ENCODE assay signal across 8 cellular contexts in the genomic region with DNA sequence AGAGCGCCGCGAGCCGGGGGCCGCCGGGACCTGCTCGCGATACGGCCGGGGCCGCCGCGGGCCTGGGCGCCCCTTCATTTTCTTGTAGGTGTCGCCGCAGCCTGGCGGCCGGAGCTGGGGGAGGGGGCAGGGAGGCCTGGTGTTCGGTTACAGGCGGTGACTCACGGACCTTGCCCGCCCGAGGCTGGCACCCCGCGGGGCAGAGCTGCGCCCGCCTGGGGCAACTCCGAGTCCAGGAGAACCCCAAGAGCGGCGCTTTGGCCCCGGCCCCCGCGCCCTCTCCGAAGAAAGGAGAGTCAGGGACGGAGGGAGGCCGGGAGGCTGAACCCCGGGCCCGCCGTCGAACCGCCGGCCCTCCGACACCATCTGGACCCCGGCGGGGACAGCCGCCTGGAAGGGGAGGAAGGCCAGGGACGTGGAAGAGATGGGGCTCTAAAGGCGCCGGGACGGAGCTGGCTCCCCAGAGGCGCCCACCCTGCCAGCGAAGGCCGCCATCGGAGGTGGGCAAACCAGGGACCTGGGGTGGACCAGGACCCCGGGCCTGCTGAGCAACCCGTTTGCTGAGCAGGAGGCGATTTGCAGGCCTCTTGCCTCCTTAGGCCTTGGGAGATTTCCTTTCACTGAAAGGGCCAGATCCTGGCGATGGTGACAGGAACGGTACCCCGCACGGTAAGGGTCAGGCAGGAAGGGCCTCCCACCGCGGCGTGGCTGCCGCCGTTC. TPM values are rescaled to one million over a fixed set of nuclear protein-coding genes. Genes with fewer than 3 reads are reported as not detected.
DNase-seq lines count a peak whose midpoint lies in the region; ATAC-seq, FAIRE-seq and TF ChIP-seq lines count a peak whose summit lies in the region.

No MANE protein-coding gene starts in this region.

- H3K27ac ChIP-seq in astrocyte (ENCODE audit: low read depth, low read length), result peak overlapping the region; percentile 93
- H3K27ac ChIP-seq in prostate gland, result peak overlapping the region; percentile 89 to 92

- H3K9ac ChIP-seq in astrocyte (ENCODE audit: low read length), result peak overlapping the region; percentile 95

- no peak for FAIRE-seq in astrocyte (lab: Jason Lieb, UNC)

- no peaks in the 10 kb centered on the region for H3K36me3 ChIP-seq in astrocyte (ENCODE audit: insufficient read depth, low read length)
- H3K36me3 ChIP-seq in prostate gland, result no peaks in the 10 kb centered on the region

- peak overlapping the region; percentile 90 for H3K4me2 ChIP-seq in astrocyte (ENCODE audit: low read length)

- H3K4me3 Mint-ChIP-seq in activated CD4-positive, alpha-beta T cell treated with anti-CD3 and anti-CD28 coated beads, Interleukin-2, amount 10 ng/mL, durations not matched to agents 24 days and 14 days, result no peak overlapping the region
- no peak overlapping the region for H3K4me3 Mint-ChIP-seq in activated CD4-positive, alpha-beta T cell treated with anti-CD3 and anti-CD28 coated beads, Interleukin-2, amount 10 ng/mL, durations not matched to agents 7 days and 5 days
- peak overlapping the region; percentile 91 for H3K4me3 Mint-ChIP-seq in astrocyte (ENCODE audit: unreplicated experiment)
- no peak overlapping the region for H3K4me3 Mint-ChIP-seq in activated T-helper 2 cell treated with anti-CD3 and anti-CD28 coated beads, Interferon-gamma antibody, Interleukin-2, Interleukin-4, amounts not matched to agents 10 μg/mL and 5 μg/mL and 100 μg/mL, durations not matched to agents 14 hours and 24 hours and 36 hours (ENCODE audit: low read depth)

- no peak for TF ChIP-seq CTCF in astrocyte (IDR thresholded peaks at IDR 0.05; ENCODE audit: insufficient read depth, low read depth, low read length)
- peak in 1 of 4 experiments; percentile 31 for TF ChIP-seq CTCF in prostate gland (IDR thresholded peaks at IDR 0.05)

- no peak for ATAC-seq in GM19452 (IDR thresholded peaks at IDR 0.05; ENCODE audit: unreplicated experiment)

- peak; percentile 57 for DNase-seq in activated CD4-positive, alpha-beta T cell treated with anti-CD3 and anti-CD28 coated beads, Interleukin-2, amount 10 ng/mL, durations not matched to agents 24 days and 14 days
- DNase-seq in activated CD4-positive, alpha-beta T cell treated with anti-CD3 and anti-CD28 coated beads, Interleukin-2, amount 10 ng/mL, durations not matched to agents 7 days and 5 days, result no peak
- peak; percentile 74 for DNase-seq in NCI-H226
- peak; percentile 64 for DNase-seq in astrocyte (ENCODE audit: low read depth)
- peak; percentile 45 to 77 for DNase-seq in hippocampal formation (lab: John Stamatoyannopoulos, UW)
- DNase-seq in prostate gland (ENCODE audit: low spot score), result peak; percentile 75
- no peak for DNase-seq in activated T-helper 2 cell treated with anti-CD3 and anti-CD28 coated beads, Interferon-gamma antibody, Interleukin-2, Interleukin-4, amounts not matched to agents 10 μg/mL and 5 μg/mL and 100 μg/mL, durations not matched to agents 14 hours and 24 hours and 36 hours (ENCODE audit: low spot score)

- intact Hi-C loops in activated CD4-positive, alpha-beta T cell treated with anti-CD3 and anti-CD28 coated beads, Interleukin-2, amount 10 ng/mL, durations not matched to agents 24 days and 14 days (cut with micrococcal nuclease), result no loop called here
- intact Hi-C loops in prostate gland (cut with DNase I), result loop anchor here (5.0 to 10.0 kb wide), 3 partner anchors 295 to 717 kb away; no protein-coding TSS in a partner anchor
- intact Hi-C loops in activated T-helper 2 cell treated with anti-CD3 and anti-CD28 coated beads, Interferon-gamma antibody, Interleukin-2, Interleukin-4, amounts not matched to agents 10 μg/mL and 5 μg/mL and 100 μg/mL, durations not matched to agents 14 hours and 24 hours and 36 hours (cut with micrococcal nuclease), result loop anchor here (5.0 to 10.0 kb wide), 3 partner anchors 83 to 448 kb away; no protein-coding TSS in a partner anchor

- POLR2A ChIA-PET in activated CD4-positive, alpha-beta T cell treated with anti-CD3 and anti-CD28 coated beads, Interleukin-2, amount 10 ng/mL, durations not matched to agents 7 days and 5 days (lab: Charles Lee), result no interaction called here

- H3K79me2 ChIP-seq in astrocyte (ENCODE audit: insufficient read depth, low read length), result peaks cover 78% of the 10 kb centered on the region

- H3K4me1 Mint-ChIP-seq in activated CD4-positive, alpha-beta T cell treated with anti-CD3 and anti-CD28 coated beads, Interleukin-2, amount 10 ng/mL, durations not matched to agents 24 days and 14 days, result peaks cover 5% of the 10 kb centered on the region
- peaks cover 3% of the 10 kb centered on the region for H3K4me1 Mint-ChIP-seq in activated CD4-positive, alpha-beta T cell treated with anti-CD3 and anti-CD28 coated beads, Interleukin-2, amount 10 ng/mL, durations not matched to agents 7 days and 5 days
- H3K4me1 Mint-ChIP-seq in astrocyte (ENCODE audit: low read depth, unreplicated experiment), result peaks cover 40% of the 10 kb centered on the region
- peaks cover 3% of the 10 kb centered on the region for H3K4me1 Mint-ChIP-seq in activated T-helper 2 cell treated with anti-CD3 and anti-CD28 coated beads, Interferon-gamma antibody, Interleukin-2, Interleukin-4, amounts not matched to agents 10 μg/mL and 5 μg/mL and 100 μg/mL, durations not matched to agents 14 hours and 24 hours and 36 hours (ENCODE audit: low read depth)

- H3K27me3 Mint-ChIP-seq in activated CD4-positive, alpha-beta T cell treated with anti-CD3 and anti-CD28 coated beads, Interleukin-2, amount 10 ng/mL, durations not matched to agents 24 days and 14 days, result peaks cover 63% of the 10 kb centered on the region
- H3K27me3 Mint-ChIP-seq in activated CD4-positive, alpha-beta T cell treated with anti-CD3 and anti-CD28 coated beads, Interleukin-2, amount 10 ng/mL, durations not matched to agents 7 days and 5 days, result peaks cover 60% of the 10 kb centered on the region
- no peaks in the 10 kb centered on the region for H3K27me3 Mint-ChIP-seq in astrocyte (ENCODE audit: low read depth, unreplicated experiment)
- H3K27me3 Mint-ChIP-seq in activated T-helper 2 cell treated with anti-CD3 and anti-CD28 coated beads, Interferon-gamma antibody, Interleukin-2, Interleukin-4, amounts not matched to agents 10 μg/mL and 5 μg/mL and 100 μg/mL, durations not matched to agents 14 hours and 24 hours and 36 hours (ENCODE audit: low read depth), result peaks cover 63% of the 10 kb centered on the region

- H3K27ac Mint-ChIP-seq in activated CD4-positive, alpha-beta T cell treated with anti-CD3 and anti-CD28 coated beads, Interleukin-2, amount 10 ng/mL, durations not matched to agents 24 days and 14 days, result no peak overlapping the region
- no peak overlapping the region for H3K27ac Mint-ChIP-seq in activated CD4-positive, alpha-beta T cell treated with anti-CD3 and anti-CD28 coated beads, Interleukin-2, amount 10 ng/mL, durations not matched to agents 7 days and 5 days
- peak overlapping the region; percentile 92 for H3K27ac Mint-ChIP-seq in astrocyte (ENCODE audit: unreplicated experiment)
- H3K27ac Mint-ChIP-seq in activated T-helper 2 cell treated with anti-CD3 and anti-CD28 coated beads, Interferon-gamma antibody, Interleukin-2, Interleukin-4, amounts not matched to agents 10 μg/mL and 5 μg/mL and 100 μg/mL, durations not matched to agents 14 hours and 24 hours and 36 hours, result no peak overlapping the region

- H3K4me1 ChIP-seq in astrocyte (ENCODE audit: insufficient read depth, low read length) (peaks cover 44% of the 10 kb centered on the region), prostate gland (replicated peaks) (no peaks in the 10 kb centered on the region)

- no peaks in the 10 kb centered on the region for H3K27me3 ChIP-seq in astrocyte (ENCODE audit: insufficient read depth, low read length)
- H3K27me3 ChIP-seq in prostate gland (replicated peaks; ENCODE audit: insufficient read depth), result no peaks in the 10 kb centered on the region

- peaks cover 25% of the 10 kb centered on the region for H4K20me1 ChIP-seq in astrocyte (ENCODE audit: insufficient read depth, low read length)

- CTCF ChIA-PET in activated CD4-positive, alpha-beta T cell treated with anti-CD3 and anti-CD28 coated beads, Interleukin-2, amount 10 ng/mL, durations not matched to agents 7 days and 5 days (lab: Charles Lee), result interaction anchor here (0.6 to 0.9 kb wide), 2 partner anchors 9 to 171 kb away, joined by 3 to 4 read pairs; no protein-coding TSS in a partner anchor

- H3K36me3 Mint-ChIP-seq in activated CD4-positive, alpha-beta T cell treated with anti-CD3 and anti-CD28 coated beads, Interleukin-2, amount 10 ng/mL, durations not matched to agents 24 days and 14 days (ENCODE audit: low read depth), result no peaks in the 10 kb centered on the region
- H3K36me3 Mint-ChIP-seq in activated CD4-positive, alpha-beta T cell treated with anti-CD3 and anti-CD28 coated beads, Interleukin-2, amount 10 ng/mL, durations not matched to agents 7 days and 5 days (ENCODE audit: low read depth), result no peaks in the 10 kb centered on the region
- H3K36me3 Mint-ChIP-seq in astrocyte (ENCODE audit: low read depth, unreplicated experiment), result peaks cover 4% of the 10 kb centered on the region
- no peaks in the 10 kb centered on the region for H3K36me3 Mint-ChIP-seq in activated T-helper 2 cell treated with anti-CD3 and anti-CD28 coated beads, Interferon-gamma antibody, Interleukin-2, Interleukin-4, amounts not matched to agents 10 μg/mL and 5 μg/mL and 100 μg/mL, durations not matched to agents 14 hours and 24 hours and 36 hours (ENCODE audit: low read depth)

- TF ChIP-seq POLR2A in prostate gland (IDR thresholded peaks at IDR 0.05), result peak; percentile 32

- H3K9me3 ChIP-seq in astrocyte (ENCODE audit: insufficient read depth, low read depth, low read length) (no peaks in the 10 kb centered on the region), prostate gland (no peaks in the 10 kb centered on the region)

- peak overlapping the region; percentile 38 for H2AFZ ChIP-seq in astrocyte (ENCODE audit: low read depth, low read length)

- H3K4me3 ChIP-seq in astrocyte (ENCODE audit: insufficient read depth, low read depth, low read length) (peak overlapping the region; percentile 67), prostate gland (peak overlapping the region; percentile 63 to 76)

- H3K9me3 Mint-ChIP-seq in activated CD4-positive, alpha-beta T cell treated with anti-CD3 and anti-CD28 coated beads, Interleukin-2, amount 10 ng/mL, durations not matched to agents 24 days and 14 days, result no peaks in the 10 kb centered on the region
- H3K9me3 Mint-ChIP-seq in activated CD4-positive, alpha-beta T cell treated with anti-CD3 and anti-CD28 coated beads, Interleukin-2, amount 10 ng/mL, durations not matched to agents 7 days and 5 days, result no peaks in the 10 kb centered on the region
- no peaks in the 10 kb centered on the region for H3K9me3 Mint-ChIP-seq in astrocyte (ENCODE audit: unreplicated experiment)
- no peaks in the 10 kb centered on the region for H3K9me3 Mint-ChIP-seq in activated T-helper 2 cell treated with anti-CD3 and anti-CD28 coated beads, Interferon-gamma antibody, Interleukin-2, Interleukin-4, amounts not matched to agents 10 μg/mL and 5 μg/mL and 100 μg/mL, durations not matched to agents 14 hours and 24 hours and 36 hours

- 2% methylated on average over 56 of the region's 66 CpGs for WGBS in prostate gland

RNA-seq across cellular contexts. Expression of a gene that starts 0.8 kb away (rescaled TPM):
- 0.02 TPM in 1 of 2 replicates, not detected in the other for total RNA-seq in activated CD4-positive, alpha-beta T cell treated with anti-CD3 and anti-CD28 coated beads, Interleukin-2, amount 10 ng/mL, durations not matched to agents 24 days and 14 days
- not detected for total RNA-seq in activated CD4-positive, alpha-beta T cell treated with anti-CD3 and anti-CD28 coated beads, Interleukin-2, amount 10 ng/mL, durations not matched to agents 7 days and 5 days
- total RNA-seq in astrocyte, result 94.0 and 96.1 TPM in 2 replicates
- total RNA-seq in prostate gland, result 10 to 100 TPM in 1 of 2 donors, 1 to 10 TPM in 1; 9.6 to 16.0 TPM
- total RNA-seq in activated T-helper 2 cell treated with anti-CD3 and anti-CD28 coated beads, Interferon-gamma antibody, Interleukin-2, Interleukin-4, amounts not matched to agents 10 μg/mL and 5 μg/mL and 100 μg/mL, durations not matched to agents 14 hours and 24 hours and 36 hours, result 0.02 and 0.11 TPM in 2 replicates

Comparison
In these comparisons a context has a peak if more than half of its experiments do, and no peak if none do; other contexts are left out.
1. DNase-seq: peak in activated CD4-positive, alpha-beta T cell treated with anti-CD3 and anti-CD28 coated beads, Interleukin-2, amount 10 ng/mL, durations not matched to agents 24 days and 14 days (single experiment), NCI-H226 (single experiment), astrocyte (single experiment), hippocampal formation (2 of 2) and prostate gland (single experiment); none in activated CD4-positive, alpha-beta T cell treated with anti-CD3 and anti-CD28 coated beads, Interleukin-2, amount 10 ng/mL, durations not matched to agents 7 days and 5 days (single experiment) and activated T-helper 2 cell treated with anti-CD3 and anti-CD28 coated beads, Interferon-gamma antibody, Interleukin-2, Interleukin-4, amounts not matched to agents 10 μg/mL and 5 μg/mL and 100 μg/mL, durations not matched to agents 14 hours and 24 hours and 36 hours (single experiment).